In the genomic region with DNA sequence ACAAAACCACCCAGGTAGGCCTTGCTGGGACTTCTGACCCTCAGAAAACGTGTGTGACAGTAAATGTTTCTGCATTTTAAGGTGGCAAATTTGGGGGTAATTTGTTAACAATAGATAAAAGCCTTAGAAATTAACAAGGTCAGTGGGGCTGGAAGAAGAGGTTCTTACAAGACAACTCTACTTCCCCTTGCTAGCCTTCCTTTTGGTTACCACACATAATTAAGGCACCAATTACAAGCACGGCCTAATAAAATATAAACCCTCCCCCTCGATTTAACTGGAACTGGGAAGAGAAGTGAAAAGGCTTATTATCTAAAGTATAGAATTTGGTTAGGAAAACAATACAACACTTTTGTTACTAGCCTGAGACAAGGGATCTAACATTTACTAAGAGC, we compare ENCODE assay signal across 1 cellular context.
TF ChIP-seq lines count a peak whose summit lies in the region.

No MANE protein-coding gene starts in this region.

TF ChIP-seq in WTC11, 78 proteins besides CTCF, POLR2A, EP300 and RAD21 (continued from another document):
- TF ChIP-seq ZNF232 (CRISPR knock-in tag; IDR thresholded peaks at IDR 0.05), result no peak
